In genomic region chr14:54440454-54440853, GRCh38 we compare ENCODE assay signal across 8 cellular contexts. TPM values are rescaled to one million over a fixed set of nuclear protein-coding genes. Genes with fewer than 3 reads are reported as not detected.
A peak's percentile ranks its signal among the peaks of the same experiment; 100 is the strongest.
DNase-seq lines count a peak whose midpoint lies in the region; ATAC-seq and TF ChIP-seq lines count a peak whose summit lies in the region.

No MANE protein-coding gene starts in this region.

- TF ChIP-seq CTCF in brain microvascular endothelial cell (IDR thresholded peaks at IDR 0.05; ENCODE audit: low read depth, low read length, missing control alignments): no peak

- H3K9me3 ChIP-seq in aorta (ENCODE audit: control insufficient read depth, low read length): no peaks in the 10 kb centered on the region

- peaks cover 0 to 9% of the 10 kb centered on the region in 2 donors for H3K4me1 ChIP-seq in aorta (ENCODE audit: control insufficient read depth in 1 of 2, insufficient read depth in 2 of 2, low read length in 2 of 2)

- WGBS in aorta, 2 donors: 0 to 1% methylated on average over 4 of the region's 4 CpGs

- H3K4me1 Mint-ChIP-seq in stimulated activated naive CD8-positive, alpha-beta T cell treated with anti-CD3 and anti-CD28 coated beads, Interleukin-15, Interleukin-2, amounts not matched to agents 100 ng/mL and 50 ng/mL, for 24 hours (ENCODE audit: low read depth): peaks cover 63% of the 10 kb centered on the region

- no peak for DNase-seq in stimulated activated naive CD8-positive, alpha-beta T cell treated with anti-CD3 and anti-CD28 coated beads, Interleukin-15, Interleukin-2, amounts not matched to agents 100 U/mL and 50 U/mL, for 24 hours
- DNase-seq in brain microvascular endothelial cell (no peak), medulla oblongata (ENCODE audit: extremely low spot score) (peak; percentile 18), aorta (no peak), SHP77 treated with DMSO at 0.1 percent for 48 hours (lab: John Stamatoyannopoulos, UW) (no peak), NOMO-1 treated with DMSO at 0.1 percent for 48 hours (lab: John Stamatoyannopoulos, UW; ENCODE audit: unreplicated experiment) (no peak)
- no peak for DNase-seq in activated CD4-positive, alpha-beta T cell treated with anti-CD3 and anti-CD28 coated beads for 48 hours

- intact Hi-C loops in aorta (cut with DNase I): loop anchor here in 1 of 2 donors (5.0 kb wide), 1 partner anchor 73 kb away; no protein-coding TSS in a partner anchor

- in situ Hi-C loops in brain microvascular endothelial cell (cut with HindIII; ENCODE audit: low pct_ligation_motif_present, low sequenced_read_pairs): no loop called here

- peaks cover 4% of the 10 kb centered on the region for H3K27me3 Mint-ChIP-seq in stimulated activated naive CD8-positive, alpha-beta T cell treated with anti-CD3 and anti-CD28 coated beads, Interleukin-15, Interleukin-2, amounts not matched to agents 100 ng/mL and 50 ng/mL, for 24 hours

- no peak for ATAC-seq in stimulated activated naive CD8-positive, alpha-beta T cell treated with anti-CD3 and anti-CD28 coated beads, Interleukin-15, Interleukin-2, amounts not matched to agents 100 U/mL and 50 U/mL, for 24 hours
- no peak for ATAC-seq in aorta (ENCODE audit: low FRiP score)

- H3K36me3 ChIP-seq in brain microvascular endothelial cell (replicated peaks) (no peaks in the 10 kb centered on the region), aorta (ENCODE audit: control insufficient read depth in 1 of 2, insufficient read depth in 2 of 2, low read length in 1 of 2) (peaks cover 0 to 2% of the 10 kb centered on the region in 2 donors)

- H3K4me3 Mint-ChIP-seq in stimulated activated naive CD8-positive, alpha-beta T cell treated with anti-CD3 and anti-CD28 coated beads, Interleukin-15, Interleukin-2, amounts not matched to agents 100 ng/mL and 50 ng/mL, for 24 hours: peak overlapping the region; percentile 99

- H3K4me3 ChIP-seq in brain microvascular endothelial cell (ENCODE audit: low read depth, low read length) (peak overlapping the region; percentile 76), aorta (ENCODE audit: low read length in 2 of 2) (peak overlapping the region; percentile 69 to 97)

- H3K27me3 ChIP-seq in brain microvascular endothelial cell (replicated peaks) (no peaks in the 10 kb centered on the region), aorta (ENCODE audit: control insufficient read depth in 1 of 2, insufficient read depth in 2 of 2, low read length in 1 of 2) (no peaks in the 10 kb centered on the region)

- H3K9me3 Mint-ChIP-seq in stimulated activated naive CD8-positive, alpha-beta T cell treated with anti-CD3 and anti-CD28 coated beads, Interleukin-15, Interleukin-2, amounts not matched to agents 100 ng/mL and 50 ng/mL, for 24 hours: no peaks in the 10 kb centered on the region

- peaks cover 31% of the 10 kb centered on the region for H3K36me3 Mint-ChIP-seq in stimulated activated naive CD8-positive, alpha-beta T cell treated with anti-CD3 and anti-CD28 coated beads, Interleukin-15, Interleukin-2, amounts not matched to agents 100 ng/mL and 50 ng/mL, for 24 hours (ENCODE audit: low read depth)

- H3K27ac Mint-ChIP-seq in stimulated activated naive CD8-positive, alpha-beta T cell treated with anti-CD3 and anti-CD28 coated beads, Interleukin-15, Interleukin-2, amounts not matched to agents 100 ng/mL and 50 ng/mL, for 24 hours: peak overlapping the region; percentile 93

- H3K27ac ChIP-seq in brain microvascular endothelial cell (peak overlapping the region; percentile 90), aorta (ENCODE audit: low read depth in 1 of 2, low read length in 2 of 2) (peak overlapping the region; percentile 83 to 98)

RNA-seq across cellular contexts. Expression of gene CNIH1, which starts 0.7 kb away (rescaled TPM):
- 10 to 100 TPM; 83.3 to 91.4 TPM for total RNA-seq in aorta
- polyA plus RNA-seq in aorta: 10 to 100 TPM; 86.1 to 92.3 TPM

RNA-seq across cellular contexts. Expression of gene CDKN3, which starts 43.6 kb away (rescaled TPM):
- 10 to 100 TPM in 1 of 2 donors, 1 to 10 TPM in 1; 8.1 to 10.5 TPM for total RNA-seq in aorta
- 1 to 10 TPM; 2.2 to 4.8 TPM for polyA plus RNA-seq in aorta

RNA-seq across cellular contexts. Expression of gene GMFB, which starts 48.3 kb away (rescaled TPM):
- total RNA-seq in aorta: 10 to 100 TPM; 37.6 to 40.2 TPM
- 10 to 100 TPM; 11.9 to 31.6 TPM for polyA plus RNA-seq in aorta
